ENCODE assay signal across 22 cellular contexts in the genomic region with DNA sequence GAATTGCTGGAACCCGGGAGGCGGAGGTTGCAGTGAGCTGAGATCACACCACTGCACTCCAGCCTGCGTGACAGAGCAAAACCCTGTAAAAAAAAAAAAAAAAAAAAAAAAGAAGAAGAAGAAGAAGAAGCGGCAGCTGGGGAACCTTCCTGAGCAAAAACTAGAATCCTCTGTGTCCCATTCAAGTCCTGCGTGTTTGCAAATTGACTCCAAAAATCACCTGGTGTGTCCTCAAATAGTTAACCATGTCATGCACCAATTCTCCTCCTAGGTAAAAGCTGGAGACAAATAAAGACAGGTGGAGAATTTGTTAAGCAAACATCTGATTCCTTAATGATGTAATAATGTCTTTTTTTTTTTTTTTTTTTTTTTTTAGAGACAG. TPM values are rescaled to one million over a fixed set of nuclear protein-coding genes. Genes with fewer than 3 reads are reported as not detected.
DNase-seq lines count a peak whose midpoint lies in the region; ATAC-seq and TF ChIP-seq lines count a peak whose summit lies in the region.
"Had no signal": no experiment of that assay in that cellular context is flagged by ENCODE, and none has a peak within 500 bp of the region (broad histone marks: within the 10 kb centered on the region; RNA-seq: fewer than 3 reads in every experiment).

No MANE protein-coding gene starts in this region.

- no peak for ATAC-seq in CD4-positive, CD25-positive, alpha-beta regulatory T cell (ENCODE audit: low read depth in 2 of 2)
- ATAC-seq in effector memory CD8-positive, alpha-beta T cell (replicated peaks) = no peak

- H3K27ac Mint-ChIP-seq in CD4-positive, CD25-positive, alpha-beta regulatory T cell = peak overlapping the region in 1 of 3 donors; percentile 72
- H3K27ac Mint-ChIP-seq in effector memory CD8-positive, alpha-beta T cell = peak overlapping the region; percentile 94 to 98
- H3K27ac Mint-ChIP-seq: type B pancreatic cell had no signal

- no peak for TF ChIP-seq CTCF in GM12864 (IDR thresholded peaks at IDR 0.05; ENCODE audit: low read depth, low read length, missing control alignments)
- no peak for TF ChIP-seq CTCF in OCI-LY1 (IDR thresholded peaks at IDR 0.05; ENCODE audit: low read length)
- no peak for TF ChIP-seq CTCF in osteoblast (IDR thresholded peaks at IDR 0.05; ENCODE audit: extremely low read depth, low read depth, low read length)

- H4K20me1 ChIP-seq in OCI-LY1 (ENCODE audit: insufficient read depth, low read length) = no peaks in the 10 kb centered on the region
- H4K20me1 ChIP-seq in osteoblast (ENCODE audit: insufficient read depth, low read length) = no peaks in the 10 kb centered on the region

- H3K36me3 ChIP-seq in CD4-positive, CD25-positive, alpha-beta regulatory T cell (ENCODE audit: control insufficient read depth, insufficient read depth, low read length) = peaks cover 46% of the 10 kb centered on the region
- H3K36me3 ChIP-seq in OCI-LY1 (ENCODE audit: insufficient read depth, low read length) (peaks cover 67% of the 10 kb centered on the region), osteoblast (ENCODE audit: insufficient read depth, low read length) (no peaks in the 10 kb centered on the region)

- peak overlapping the region; percentile 43 for H3K27ac ChIP-seq in CD4-positive, CD25-positive, alpha-beta regulatory T cell (ENCODE audit: insufficient read depth, low read length, poor library complexity, severe bottlenecking)
- H3K27ac ChIP-seq in OCI-LY1 (ENCODE audit: low read depth, low read length, poor library complexity, severe bottlenecking) = peak overlapping the region; percentile 95
- no peak overlapping the region for H3K27ac ChIP-seq in osteoblast (ENCODE audit: low read depth, low read length)

- H3K36me3 Mint-ChIP-seq in CD4-positive, CD25-positive, alpha-beta regulatory T cell = peaks cover 32% of the 10 kb centered on the region
- peaks cover 88% of the 10 kb centered on the region for H3K36me3 Mint-ChIP-seq in effector memory CD8-positive, alpha-beta T cell (ENCODE audit: insufficient read depth)
- H3K36me3 Mint-ChIP-seq: type B pancreatic cell had no signal

- peaks cover 9% of the 10 kb centered on the region for H3F3A ChIP-seq in OCI-LY1 (ENCODE audit: insufficient read depth, low read length)

- peaks cover 4% of the 10 kb centered on the region for H3K27me3 Mint-ChIP-seq in CD4-positive, CD25-positive, alpha-beta regulatory T cell
- no peaks in the 10 kb centered on the region for H3K27me3 Mint-ChIP-seq in effector memory CD8-positive, alpha-beta T cell

- peaks cover 35% of the 10 kb centered on the region for H3K4me1 ChIP-seq in CD4-positive, CD25-positive, alpha-beta regulatory T cell (ENCODE audit: control insufficient read depth, insufficient read depth, low read length, poor library complexity, severe bottlenecking)
- H3K4me1 ChIP-seq in OCI-LY1 (ENCODE audit: insufficient read depth, low read length, severe bottlenecking) (peaks cover 79% of the 10 kb centered on the region), osteoblast (ENCODE audit: insufficient read depth, low read length) (no peaks in the 10 kb centered on the region)

- TF ChIP-seq POLR2A in erythroblast (IDR thresholded peaks at IDR 0.05; ENCODE audit: low read length) = no peak

- peaks cover 12% of the 10 kb centered on the region for H3K79me2 ChIP-seq in OCI-LY1 (ENCODE audit: insufficient read depth, low read length)
- no peaks in the 10 kb centered on the region for H3K79me2 ChIP-seq in osteoblast (ENCODE audit: insufficient read depth, low read length)

- H3K9me3 Mint-ChIP-seq in CD4-positive, CD25-positive, alpha-beta regulatory T cell = peaks cover 0 to 4% (median 0%) of the 10 kb centered on the region in 7 donors
- no peaks in the 10 kb centered on the region for H3K9me3 Mint-ChIP-seq in effector memory CD8-positive, alpha-beta T cell
- H3K9me3 Mint-ChIP-seq: type B pancreatic cell had no signal

- no peak overlapping the region for H3K4me3 ChIP-seq in CD4-positive, CD25-positive, alpha-beta regulatory T cell (ENCODE audit: low read depth, low read length)
- H3K4me3 ChIP-seq in GM12864 (ENCODE audit: low read depth, low read length) = no peak overlapping the region; the same call in 1 of the 2 replicates
- no peak overlapping the region for H3K4me3 ChIP-seq in OCI-LY1 (ENCODE audit: low read depth, low read length, poor library complexity, severe bottlenecking)
- H3K4me3 ChIP-seq in osteoblast (ENCODE audit: insufficient read depth, low read length) = no peak overlapping the region

- H3K9me2 ChIP-seq in OCI-LY1 (ENCODE audit: low read depth, low read length) = no peaks in the 10 kb centered on the region

- H2AFZ ChIP-seq in OCI-LY1 (ENCODE audit: low read length) = no peak overlapping the region
- H2AFZ ChIP-seq in osteoblast (ENCODE audit: low read length) = no peak overlapping the region

- no peaks in the 10 kb centered on the region for H3K9me3 ChIP-seq in CD4-positive, CD25-positive, alpha-beta regulatory T cell (ENCODE audit: control insufficient read depth in 2 of 2, low read length in 2 of 2)
- H3K9me3 ChIP-seq in OCI-LY1 (ENCODE audit: low read length) = no peaks in the 10 kb centered on the region; the same call in 1 of the 2 replicates
- no peaks in the 10 kb centered on the region for H3K9me3 ChIP-seq in osteoblast (ENCODE audit: low read depth, low read length)

- peak overlapping the region; percentile 14; the same call in 1 of the 2 replicates for H3K4me2 ChIP-seq in OCI-LY1 (ENCODE audit: low read length)
- H3K4me2 ChIP-seq in osteoblast (ENCODE audit: insufficient read depth, low read length) = no peak overlapping the region

- H3K9ac ChIP-seq in OCI-LY1 (ENCODE audit: low read length) = no peak overlapping the region

- peaks cover 10 to 52% (median 41%) of the 10 kb centered on the region in 4 donors for H3K4me1 Mint-ChIP-seq in CD4-positive, CD25-positive, alpha-beta regulatory T cell
- H3K4me1 Mint-ChIP-seq in effector memory CD8-positive, alpha-beta T cell (ENCODE audit: low read depth in 2 of 2) = peaks cover 37 to 60% of the 10 kb centered on the region in 2 donors

- DNase-seq in CD4-positive, CD25-positive, alpha-beta regulatory T cell = no peak
- DNase-seq in GM12864 (ENCODE audit: low read depth) (peak; percentile 84), erythroblast (lab: John Stamatoyannopoulos, UW) (no peak), osteoblast (ENCODE audit: insufficient read length, low spot score, missing footprints) (no peak)
- DNase-seq in effector memory CD8-positive, alpha-beta T cell = no peak
- DNase-seq in stimulated activated CD4-positive, alpha-beta T cell treated with anti-CD3 and anti-CD28 coated beads, Interleukin-15, amount 100 ng/mL, for 24 hours = no peak
- no peak for DNase-seq in stimulated activated CD4-positive, alpha-beta T cell treated with anti-CD3 and anti-CD28 coated beads, Interleukin-4, amount 100 ng/mL, for 1 hour
- DNase-seq: AML-193, amygdala, caudate nucleus, hippocampal formation, IMR-90, mesenchymal stem cell, NCI-H2029, NCI-H510A, Right ventricle myocardium superior, T-helper 9 cell had no signal

- H3K4me3 Mint-ChIP-seq in CD4-positive, CD25-positive, alpha-beta regulatory T cell = no peak overlapping the region
- no peak overlapping the region for H3K4me3 Mint-ChIP-seq in effector memory CD8-positive, alpha-beta T cell
- H3K4me3 Mint-ChIP-seq: type B pancreatic cell had no signal

- no peaks in the 10 kb centered on the region for H3K27me3 ChIP-seq in CD4-positive, CD25-positive, alpha-beta regulatory T cell (ENCODE audit: control insufficient read depth, insufficient read depth, low read length)
- no peaks in the 10 kb centered on the region for H3K27me3 ChIP-seq in OCI-LY1 (ENCODE audit: insufficient read depth, low read length)
- no peaks in the 10 kb centered on the region for H3K27me3 ChIP-seq in osteoblast (ENCODE audit: insufficient read depth, low read length)
- H3K27me3 ChIP-seq: spleen had no signal

RNA-seq across cellular contexts. Expression of a gene that starts 31.9 kb away (rescaled TPM):
- total RNA-seq in CD4-positive, CD25-positive, alpha-beta regulatory T cell = 47.7 TPM
- polyA plus RNA-seq in CD4-positive, CD25-positive, alpha-beta regulatory T cell = 10 to 100 TPM; 32.1 to 50.1 (median 41.0) TPM
- total RNA-seq in osteoblast = 22.4 and 24.6 TPM in 2 replicates

RNA-seq across cellular contexts. Expression of a gene that starts 52.4 kb away (rescaled TPM):
- total RNA-seq in CD4-positive, CD25-positive, alpha-beta regulatory T cell = 158 TPM
- polyA plus RNA-seq in CD4-positive, CD25-positive, alpha-beta regulatory T cell = 100 to 1,000 TPM; 189 to 222 (median 207) TPM
- under 0.01 TPM in 1 of 2 replicates, not detected in the other for total RNA-seq in osteoblast
- total RNA-seq: IMR-90, kidney epithelial cell, neural crest cell had no signal
- polyA plus RNA-seq: IMR-90 had no signal

Comparison
In these comparisons a context has a peak if more than half of its experiments do, and no peak if none do; other contexts are left out.
1. RNA of a gene that starts 52.4 kb away (total RNA-seq): 158 TPM in CD4-positive, CD25-positive, alpha-beta regulatory T cell (single experiment); under 0.01 TPM in osteoblast; every median in the first group is over 100 times any median in the second.